Comparison of ENCODE assay signal across 8 cellular contexts in genomic region chr1:78649628-78650027, GRCh38. TPM values are rescaled to one million over a fixed set of nuclear protein-coding genes. Genes with fewer than 3 reads are reported as not detected.
A peak's percentile ranks its signal among the peaks of the same experiment; 100 is the strongest.
DNase-seq lines count a peak whose midpoint lies in the region; ATAC-seq, FAIRE-seq and TF ChIP-seq lines count a peak whose summit lies in the region.

A gene with protein sequence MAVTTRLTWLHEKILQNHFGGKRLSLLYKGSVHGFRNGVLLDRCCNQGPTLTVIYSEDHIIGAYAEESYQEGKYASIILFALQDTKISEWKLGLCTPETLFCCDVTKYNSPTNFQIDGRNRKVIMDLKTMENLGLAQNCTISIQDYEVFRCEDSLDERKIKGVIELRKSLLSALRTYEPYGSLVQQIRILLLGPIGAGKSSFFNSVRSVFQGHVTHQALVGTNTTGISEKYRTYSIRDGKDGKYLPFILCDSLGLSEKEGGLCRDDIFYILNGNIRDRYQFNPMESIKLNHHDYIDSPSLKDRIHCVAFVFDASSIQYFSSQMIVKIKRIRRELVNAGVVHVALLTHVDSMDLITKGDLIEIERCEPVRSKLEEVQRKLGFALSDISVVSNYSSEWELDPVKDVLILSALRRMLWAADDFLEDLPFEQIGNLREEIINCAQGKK (plus strand): TSS chr1:78649831. CDS start chr1:78650196, 365 bp downstream.

- ATAC-seq in naive thymus-derived CD4-positive, alpha-beta T cell, result peak; percentile 91

- peak; percentile 64 for DNase-seq in HCEC 1CT
- peak; percentile 12 for DNase-seq in NB4 (ENCODE audit: low read depth)
- peak; percentile 74 for DNase-seq in activated CD8-positive, alpha-beta memory T cell treated with anti-CD3 and anti-CD28 coated beads for 24 hours
- DNase-seq in naive thymus-derived CD4-positive, alpha-beta T cell, result peak; percentile 22 to 83 (median 79)
- no peak for DNase-seq in Caco-2

- H3K36me3 ChIP-seq in naive thymus-derived CD4-positive, alpha-beta T cell (ENCODE audit: control insufficient read depth in 2 of 3, insufficient read depth in 3 of 3, low read length in 3 of 3), result no peaks in the 10 kb centered on the region
- no peaks in the 10 kb centered on the region for H3K36me3 ChIP-seq in Caco-2 (ENCODE audit: control insufficient read depth, insufficient read depth, low read length)

- H3K4me3 Mint-ChIP-seq in naive thymus-derived CD4-positive, alpha-beta T cell, result peak within 1 kb of the TSS; percentile 81 to 100 (median 92)
- peak within 1 kb of the TSS; percentile 87 for H3K4me3 Mint-ChIP-seq in stimulated activated naive CD8-positive, alpha-beta T cell treated with anti-CD3 and anti-CD28 coated beads, Interleukin-15, Interleukin-2, amounts not matched to agents 100 ng/mL and 50 ng/mL, for 24 hours
- no peak within 1 kb of the TSS for H3K4me3 Mint-ChIP-seq in Caco-2 (ENCODE audit: unreplicated experiment)

- no peaks in the 10 kb centered on the region for H3K9me3 ChIP-seq in naive thymus-derived CD4-positive, alpha-beta T cell (ENCODE audit: control insufficient read depth in 2 of 3, low read length in 3 of 3)
- H3K9me3 ChIP-seq in Caco-2, result no peaks in the 10 kb centered on the region

- POLR2A ChIA-PET in naive thymus-derived CD4-positive, alpha-beta T cell (lab: Charles Lee), result interaction anchor here (0.6 to 1.6 kb wide), 5 partner anchors 26 to 966 kb away, joined by 3 to 8 read pairs (median 4); partner anchors contain the start of genes FUBP1 and IFI44L
- POLR2A ChIA-PET in Caco-2 (lab: Charles Lee), result no interaction called here

- peaks cover 0 to 19% (median 6%) of the 10 kb centered on the region in 11 donors for H3K9me3 Mint-ChIP-seq in naive thymus-derived CD4-positive, alpha-beta T cell
- H3K9me3 Mint-ChIP-seq in stimulated activated naive CD8-positive, alpha-beta T cell treated with anti-CD3 and anti-CD28 coated beads, Interleukin-15, Interleukin-2, amounts not matched to agents 100 ng/mL and 50 ng/mL, for 24 hours, result peaks cover 18% of the 10 kb centered on the region
- H3K9me3 Mint-ChIP-seq in Caco-2 (ENCODE audit: unreplicated experiment), result no peaks in the 10 kb centered on the region

- no peaks in the 10 kb centered on the region for H3K27me3 ChIP-seq in naive thymus-derived CD4-positive, alpha-beta T cell (ENCODE audit: control insufficient read depth in 2 of 2, insufficient read depth in 2 of 2, low read length in 2 of 2)
- H3K27me3 ChIP-seq in Caco-2 (replicated peaks; ENCODE audit: control insufficient read depth, insufficient read depth, low read length), result no peaks in the 10 kb centered on the region

- H3K27me3 Mint-ChIP-seq in naive thymus-derived CD4-positive, alpha-beta T cell, result no peaks in the 10 kb centered on the region
- H3K27me3 Mint-ChIP-seq in stimulated activated naive CD8-positive, alpha-beta T cell treated with anti-CD3 and anti-CD28 coated beads, Interleukin-15, Interleukin-2, amounts not matched to agents 100 ng/mL and 50 ng/mL, for 24 hours, result no peaks in the 10 kb centered on the region
- no peaks in the 10 kb centered on the region for H3K27me3 Mint-ChIP-seq in Caco-2 (ENCODE audit: insufficient read depth, unreplicated experiment)

- peaks cover 39 to 80% (median 64%) of the 10 kb centered on the region in 7 donors for H3K4me1 Mint-ChIP-seq in naive thymus-derived CD4-positive, alpha-beta T cell
- H3K4me1 Mint-ChIP-seq in stimulated activated naive CD8-positive, alpha-beta T cell treated with anti-CD3 and anti-CD28 coated beads, Interleukin-15, Interleukin-2, amounts not matched to agents 100 ng/mL and 50 ng/mL, for 24 hours (ENCODE audit: low read depth), result peaks cover 54% of the 10 kb centered on the region
- no peaks in the 10 kb centered on the region for H3K4me1 Mint-ChIP-seq in Caco-2 (ENCODE audit: low read depth, unreplicated experiment)

- CTCF ChIA-PET in naive thymus-derived CD4-positive, alpha-beta T cell (lab: Charles Lee), result interaction anchor here (1.1 to 1.8 kb wide), 3 partner anchors 26 to 32 kb away, joined by 3 to 11 read pairs (median 6); partner anchors contain the start of gene IFI44L
- CTCF ChIA-PET in Caco-2 (lab: Charles Lee), result no interaction called here

- no peak for TF ChIP-seq POLR2A in NB4 (IDR thresholded peaks at IDR 0.05; ENCODE audit: extremely low read depth, insufficient read length)

- H3K27ac ChIP-seq in naive thymus-derived CD4-positive, alpha-beta T cell (ENCODE audit: low read depth, low read length), result peak within 1 kb of the TSS; percentile 67

- peak within 1 kb of the TSS; percentile 82 to 97 (median 93) for H3K27ac Mint-ChIP-seq in naive thymus-derived CD4-positive, alpha-beta T cell
- H3K27ac Mint-ChIP-seq in stimulated activated naive CD8-positive, alpha-beta T cell treated with anti-CD3 and anti-CD28 coated beads, Interleukin-15, Interleukin-2, amounts not matched to agents 100 ng/mL and 50 ng/mL, for 24 hours, result peak within 1 kb of the TSS; percentile 83
- H3K27ac Mint-ChIP-seq in Caco-2 (ENCODE audit: unreplicated experiment), result no peak within 1 kb of the TSS

- TF ChIP-seq CTCF in NB4 (IDR thresholded peaks at IDR 0.05; ENCODE audit: low read depth, low read length) (no peak), Caco-2 (IDR thresholded peaks at IDR 0.05; ENCODE audit: insufficient read depth in 1 of 2, low read depth in 1 of 2, low read length in 1 of 2, severe bottlenecking in 1 of 2, unreplicated experiment in 1 of 2) (no peak)

- intact Hi-C loops in naive thymus-derived CD4-positive, alpha-beta T cell (cut with micrococcal nuclease), result loop anchor here (1.0 to 10.0 kb wide), 6 partner anchors 27 to 965 kb away; partner anchors contain the start of genes DNAJB4 (in 1 of the 2), FUBP1 (in 1 of the 2), IFI44L (in 1 of the 2) and ZZZ3 (in 1 of the 2)
- intact Hi-C loops in Caco-2 (cut with micrococcal nuclease; ENCODE audit: unreplicated experiment), result no loop called here

- H3K4me1 ChIP-seq in naive thymus-derived CD4-positive, alpha-beta T cell (ENCODE audit: control insufficient read depth in 2 of 2, insufficient read depth in 2 of 2, low read length in 2 of 2), result peaks cover 36 to 40% of the 10 kb centered on the region in 2 donors
- no peaks in the 10 kb centered on the region for H3K4me1 ChIP-seq in Caco-2

- peak within 1 kb of the TSS; percentile 98 for H3K4me3 ChIP-seq in GM08714 (ENCODE audit: low read length)
- H3K4me3 ChIP-seq in NB4 (ENCODE audit: low read depth, low read length), result no peak within 1 kb of the TSS
- peak within 1 kb of the TSS; percentile 68 for H3K4me3 ChIP-seq in naive thymus-derived CD4-positive, alpha-beta T cell (ENCODE audit: low read length)
- no peak within 1 kb of the TSS for H3K4me3 ChIP-seq in Caco-2 (ENCODE audit: low read depth, low read length)

- BruUV-seq in Caco-2 (replicated peaks; lab: Mats Ljungman, UMichigan), result no TSS peak

- peaks cover 0 to 70% (median 10%) of the 10 kb centered on the region in 5 donors for H3K36me3 Mint-ChIP-seq in naive thymus-derived CD4-positive, alpha-beta T cell
- peaks cover 55% of the 10 kb centered on the region for H3K36me3 Mint-ChIP-seq in stimulated activated naive CD8-positive, alpha-beta T cell treated with anti-CD3 and anti-CD28 coated beads, Interleukin-15, Interleukin-2, amounts not matched to agents 100 ng/mL and 50 ng/mL, for 24 hours (ENCODE audit: low read depth)
- no peaks in the 10 kb centered on the region for H3K36me3 Mint-ChIP-seq in Caco-2 (ENCODE audit: insufficient read depth, unreplicated experiment)

- FAIRE-seq in endometrium (lab: Jason Lieb, UNC), result peak; percentile 80

RNA-seq across cellular contexts. Expression of the gene that starts here (rescaled TPM):
- 100 to 1,000 TPM in 1 of 5 experiments, 10 to 100 TPM in 4; 24.3 to 142 (median 33.1) TPM for total RNA-seq in naive thymus-derived CD4-positive, alpha-beta T cell
- 10 to 100 TPM in 1 of 2 donors, 1 to 10 TPM in 1; 9.8 to 15.2 TPM for polyA plus RNA-seq in naive thymus-derived CD4-positive, alpha-beta T cell
- not detected in 2 replicates for total RNA-seq in Caco-2 (2022)

Comparison
In these comparisons a context has a peak if more than half of its experiments do, and no peak if none do; other contexts are left out.
1. RNA of the gene that starts here (total RNA-seq): 24.3 to 142 TPM in naive thymus-derived CD4-positive, alpha-beta T cell; not detected in Caco-2; every median in the first group is over 10 times any median in the second.
2. H3K4me3 ChIP-seq: peak in GM08714 (single experiment) and naive thymus-derived CD4-positive, alpha-beta T cell (single experiment); none in NB4 (single experiment) and Caco-2 (single experiment).
3. DNase-seq: peak in HCEC 1CT (single experiment), NB4 (single experiment), activated CD8-positive, alpha-beta memory T cell treated with anti-CD3 and anti-CD28 coated beads for 24 hours (single experiment) and naive thymus-derived CD4-positive, alpha-beta T cell (9 of 9); none in Caco-2 (0 of 2).